In genomic region chr3:62101488-62101887, GRCh38 we compare ENCODE assay signal across 21 cellular contexts.
DNase-seq lines count a peak whose midpoint lies in the region.
"Had no signal": no experiment of that assay in that cellular context is flagged by ENCODE, and none has a peak within 500 bp of the region (broad histone marks: within the 10 kb centered on the region; RNA-seq: fewer than 3 reads in every experiment).

No MANE protein-coding gene starts in this region.

- H2AFZ ChIP-seq in GM23248 (no peak overlapping the region), mesenchymal stem cell (ENCODE audit: low read depth, low read length) (no peak overlapping the region)

- no peak overlapping the region for H3K14ac ChIP-seq in mesenchymal stem cell (ENCODE audit: low read length in 2 of 2)

- H3F3A ChIP-seq in GM23248 (ENCODE audit: insufficient read depth): no peaks in the 10 kb centered on the region

- 5 to 13% methylated on average over 1 of the region's 1 CpG for WGBS in GM23248 (ENCODE audit: low coverage in 1 of 2, low lambda C conversion rate in 2 of 2, missing lambda C conversion rate in 2 of 2), 2 experiments
- 45% methylated on average over 1 of the region's 1 CpG for WGBS in mesenchymal stem cell

- H3K4me1 ChIP-seq in GM23248 (ENCODE audit: insufficient read depth): peaks cover 13% of the 10 kb centered on the region
- H3K4me1 ChIP-seq in mesenchymal stem cell (ENCODE audit: control insufficient read depth, insufficient read depth, low read depth, low read length): no peaks in the 10 kb centered on the region

- no peak overlapping the region for H2AK5ac ChIP-seq in mesenchymal stem cell (ENCODE audit: low read length, severe bottlenecking)

- DNase-seq in GM23248 (peak; percentile 36), fibroblast of gingiva (ENCODE audit: low read depth) (peak; percentile 75), mesenchymal stem cell (no peak), NCI-H2081 (lab: John Stamatoyannopoulos, UW) (no peak), NCI-H2227 treated with DMSO at 0.1 percent for 48 hours (lab: John Stamatoyannopoulos, UW) (no peak), pons (ENCODE audit: low spot score) (no peak), GF-D8 (lab: John Stamatoyannopoulos, UW) (no peak)
- DNase-seq: activated CD4-positive, alpha-beta T cell treated with anti-CD3 and anti-CD28 coated beads for 48 hours; activated naive CD4-positive, alpha-beta T cell; activated T-cell treated with anti-CD3 and anti-CD28 coated beads, Interleukin-2, amount 50 U/mL, for 48 hours; cortex of kidney; endodermal cell; H7; Karpas-422; natural killer cell; NCI-H146; NCI-H69; RPMI8226; stimulated activated CD4-positive, alpha-beta T cell treated with anti-CD3 and anti-CD28 coated beads, Interleukin-2, amount 100 ng/mL, for 48 hours had no signal

- H3K9me3 ChIP-seq in GM23248 (ENCODE audit: low read depth) (no peaks in the 10 kb centered on the region), mesenchymal stem cell (ENCODE audit: control insufficient read depth, low read length) (no peaks in the 10 kb centered on the region)
- H3K9me3 ChIP-seq: esophagus muscularis mucosa had no signal

- H3K4me3 ChIP-seq in GM23248 (no peak overlapping the region), mesenchymal stem cell (ENCODE audit: insufficient read depth in 1 of 2, low read depth in 1 of 2, low read length in 2 of 2) (no peak overlapping the region)
- H3K4me3 ChIP-seq: esophagus muscularis mucosa, smooth muscle cell had no signal

- H3K79me1 ChIP-seq in mesenchymal stem cell (replicated peaks; ENCODE audit: low read length, poor library complexity, severe bottlenecking): peaks cover 3% of the 10 kb centered on the region

- no peak overlapping the region for H3K23ac ChIP-seq in mesenchymal stem cell (ENCODE audit: low read length in 2 of 2)

- H3K4me2 ChIP-seq in GM23248 (ENCODE audit: unreplicated experiment): no peak overlapping the region
- H3K4me2 ChIP-seq in mesenchymal stem cell (ENCODE audit: low read length, poor library complexity, severe bottlenecking): no peak overlapping the region
- H3K4me2 ChIP-seq: smooth muscle cell had no signal

- H3K79me2 ChIP-seq in GM23248 (ENCODE audit: insufficient read depth): no peaks in the 10 kb centered on the region

- no peaks in the 10 kb centered on the region for H4K20me1 ChIP-seq in GM23248 (ENCODE audit: insufficient read depth)

- no peaks in the 10 kb centered on the region for H3K36me3 ChIP-seq in GM23248 (ENCODE audit: low read depth)
- no peaks in the 10 kb centered on the region for H3K36me3 ChIP-seq in mesenchymal stem cell (ENCODE audit: control insufficient read depth in 1 of 2, insufficient read depth in 2 of 2, low read depth in 1 of 2, low read length in 2 of 2)
- H3K36me3 ChIP-seq: esophagus muscularis mucosa had no signal

- no peak overlapping the region for H3K18ac ChIP-seq in mesenchymal stem cell (ENCODE audit: low read depth in 1 of 2, low read length in 2 of 2)

- in situ Hi-C loops in GM23248 (cut with MboI): no loop called here

- H2BK15ac ChIP-seq in mesenchymal stem cell (ENCODE audit: low read depth, poor library complexity, severe bottlenecking): no peak overlapping the region

- H3K27ac ChIP-seq in GM23248 (no peak overlapping the region), mesenchymal stem cell (ENCODE audit: low read length, poor library complexity, severe bottlenecking) (no peak overlapping the region)
- H3K27ac ChIP-seq: esophagus muscularis mucosa had no signal

- H2BK120ac ChIP-seq in mesenchymal stem cell (ENCODE audit: low read depth, low read length): no peak overlapping the region

- no peak overlapping the region for H4K8ac ChIP-seq in mesenchymal stem cell (ENCODE audit: low read length)

- H2BK12ac ChIP-seq in mesenchymal stem cell (ENCODE audit: low read length in 2 of 2): no peak overlapping the region

- H2BK5ac ChIP-seq in mesenchymal stem cell (ENCODE audit: low read depth, low read length, poor library complexity, severe bottlenecking): no peak overlapping the region

- H3K9me2 ChIP-seq in GM23248 (ENCODE audit: insufficient read depth): no peaks in the 10 kb centered on the region

- no peaks in the 10 kb centered on the region for H3K27me3 ChIP-seq in GM23248 (replicated peaks; ENCODE audit: insufficient read depth)
- no peaks in the 10 kb centered on the region for H3K27me3 ChIP-seq in mesenchymal stem cell (ENCODE audit: control insufficient read depth in 1 of 2, insufficient read depth in 1 of 2, low read length in 2 of 2)
- H3K27me3 ChIP-seq: esophagus muscularis mucosa had no signal

- H4K91ac ChIP-seq in mesenchymal stem cell (ENCODE audit: low read length): no peak overlapping the region

- H3K9ac ChIP-seq in GM23248 (no peak overlapping the region), mesenchymal stem cell (ENCODE audit: low read length) (peak overlapping the region; percentile 18)

- H3K4ac ChIP-seq in mesenchymal stem cell (ENCODE audit: low read depth in 1 of 2, low read length in 2 of 2): no peak overlapping the region

Comparison
In these comparisons a context has a peak if more than half of its experiments do, and no peak if none do; other contexts are left out.
1. DNase-seq: peak in GM23248 (single experiment) and fibroblast of gingiva (single experiment); none in mesenchymal stem cell (single experiment), NCI-H2081 (0 of 2), NCI-H2227 treated with DMSO at 0.1 percent for 48 hours (single experiment), pons (single experiment) and GF-D8 (single experiment).